18 cellular contexts compared by ENCODE assay signal in the genomic region with DNA sequence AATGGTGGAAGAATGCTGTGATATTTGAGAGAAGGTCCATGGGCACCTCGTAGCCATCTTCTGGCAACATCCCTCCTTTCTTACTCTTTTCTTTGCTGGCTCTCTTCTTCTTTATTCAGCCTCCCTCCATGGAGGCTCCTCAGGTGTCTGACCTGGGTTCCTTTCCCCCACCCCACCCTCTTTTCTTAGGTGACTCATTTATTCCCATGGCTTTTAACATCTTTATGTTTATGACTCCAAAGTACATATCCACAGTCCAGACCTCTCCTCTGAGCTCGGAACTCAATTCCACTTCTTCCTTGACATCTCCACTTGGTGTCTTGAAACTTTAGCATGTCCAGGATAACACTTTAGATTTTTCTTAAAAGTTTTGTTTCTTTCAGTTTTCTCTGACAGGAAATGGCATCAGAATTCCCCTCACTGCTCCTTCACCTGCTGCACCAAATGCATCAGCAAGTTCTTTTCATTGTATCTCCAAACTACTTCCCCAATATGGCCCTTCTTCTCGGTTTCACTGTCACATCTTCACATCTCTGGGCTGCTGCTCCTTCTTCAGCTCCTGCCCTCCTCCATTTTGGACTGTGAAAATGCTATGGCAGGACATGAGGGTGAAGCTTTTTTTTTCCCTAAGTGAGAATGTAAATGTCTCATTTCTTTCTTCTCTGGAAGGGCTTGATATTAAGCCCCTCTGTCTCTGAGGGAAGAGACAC.
DNase-seq lines count a peak whose midpoint lies in the region; ATAC-seq and TF ChIP-seq lines count a peak whose summit lies in the region.
"Had no signal": no experiment of that assay in that cellular context is flagged by ENCODE, and none has a peak within 500 bp of the region (broad histone marks: within the 10 kb centered on the region; RNA-seq: fewer than 3 reads in every experiment).

No MANE protein-coding gene starts in this region.

- no peak for TF ChIP-seq CTCF in GM10266 (IDR thresholded peaks at IDR 0.05; ENCODE audit: control insufficient read depth, insufficient read depth, low read depth, missing control alignments)
- TF ChIP-seq CTCF in breast epithelium (IDR thresholded peaks at IDR 0.05), result no peak
- TF ChIP-seq CTCF in RWPE1 (conservative IDR thresholded peaks at IDR 0.05; ENCODE audit: low read depth), result no peak

- H3K36me3 Mint-ChIP-seq in activated naive CD8-positive, alpha-beta T cell treated with anti-CD3 and anti-CD28 coated beads for 36 hours, result no peaks in the 10 kb centered on the region
- H3K36me3 Mint-ChIP-seq: CD4-positive, CD25-positive, alpha-beta regulatory T cell had no signal

- no peaks in the 10 kb centered on the region for H3K4me1 ChIP-seq in breast epithelium
- H3K4me1 ChIP-seq: foreskin keratinocyte had no signal

- no peak overlapping the region for H3K4me3 Mint-ChIP-seq in activated naive CD8-positive, alpha-beta T cell treated with anti-CD3 and anti-CD28 coated beads for 36 hours
- H3K4me3 Mint-ChIP-seq: activated CD4-positive, alpha-beta T cell treated with anti-CD3 and anti-CD28 coated beads, Interleukin-2, amount 10 ng/mL, durations not matched to agents 24 days and 14 days; CD4-positive, CD25-positive, alpha-beta regulatory T cell had no signal

- intact Hi-C loops in breast epithelium (cut with DNase I; ENCODE audit: low total_unique reads), result loop anchor here (10.0 kb wide), 1 partner anchor 463 kb away; no protein-coding TSS in a partner anchor

- H3K36me3 ChIP-seq in breast epithelium, result no peaks in the 10 kb centered on the region
- H3K36me3 ChIP-seq: brain microvascular endothelial cell had no signal

- peak overlapping the region; percentile 27 for H3K27ac Mint-ChIP-seq in activated naive CD8-positive, alpha-beta T cell treated with anti-CD3 and anti-CD28 coated beads for 36 hours
- H3K27ac Mint-ChIP-seq: activated CD4-positive, alpha-beta T cell treated with anti-CD3 and anti-CD28 coated beads, Interleukin-2, amount 10 ng/mL, durations not matched to agents 24 days and 14 days; CD4-positive, CD25-positive, alpha-beta regulatory T cell had no signal

- DNase-seq in GM10266 (ENCODE audit: extremely low spot score) (peak; percentile 6), breast epithelium (ENCODE audit: low spot score in 2 of 2) (no peak), activated gamma-delta T cell (lab: John Stamatoyannopoulos, UW) (no peak), RWPE1 (ENCODE audit: low spot score) (no peak)
- DNase-seq in activated naive CD8-positive, alpha-beta T cell treated with anti-CD3 and anti-CD28 coated beads for 36 hours, result no peak
- DNase-seq: activated CD4-positive, alpha-beta T cell treated with anti-CD3 and anti-CD28 coated beads, Interleukin-2, amount 10 ng/mL, durations not matched to agents 24 days and 14 days; activated CD8-positive, alpha-beta memory T cell treated with anti-CD3 and anti-CD28 coated beads, Interleukin-2, amount 50 U/mL, for 48 hours; activated naive CD4-positive, alpha-beta T cell treated with anti-CD3 and anti-CD28 coated beads, Interleukin-2, amount 50 U/mL, for 16 hours; brain microvascular endothelial cell; CD4-positive, CD25-positive, alpha-beta regulatory T cell; foreskin keratinocyte; Karpas-422; NCI-H1417 treated with DMSO at 0.1 percent for 48 hours; NCI-H2227 treated with DMSO at 0.1 percent for 48 hours; substantia nigra had no signal

- H3K4me3 ChIP-seq in breast epithelium, result no peak overlapping the region

- no peaks in the 10 kb centered on the region for H3K9me3 ChIP-seq in breast epithelium

- H3K27ac ChIP-seq in breast epithelium, result no peak overlapping the region
- H3K27ac ChIP-seq in RWPE1, result no peak overlapping the region
- H3K27ac ChIP-seq: brain microvascular endothelial cell, foreskin keratinocyte had no signal

- POLR2A ChIA-PET in RWPE1 (lab: Yijun Ruan, JAX; ENCODE audit: low non-redundant PET), result no interaction called here

- TF ChIP-seq POLR2A in breast epithelium (IDR thresholded peaks at IDR 0.05), result no peak

- no peaks in the 10 kb centered on the region for H3K9me3 Mint-ChIP-seq in activated naive CD8-positive, alpha-beta T cell treated with anti-CD3 and anti-CD28 coated beads for 36 hours
- H3K9me3 Mint-ChIP-seq: activated CD4-positive, alpha-beta T cell treated with anti-CD3 and anti-CD28 coated beads, Interleukin-2, amount 10 ng/mL, durations not matched to agents 24 days and 14 days had no signal

- CTCF ChIA-PET in RWPE1 (lab: Yijun Ruan, JAX), result interaction anchor here (1.1 kb wide), 1 partner anchor 350 kb away, joined by 3 read pairs; the partner anchor contains the start of gene PTGFR

- no peaks in the 10 kb centered on the region for H3K27me3 Mint-ChIP-seq in activated naive CD8-positive, alpha-beta T cell treated with anti-CD3 and anti-CD28 coated beads for 36 hours

- H3K4me1 Mint-ChIP-seq in activated naive CD8-positive, alpha-beta T cell treated with anti-CD3 and anti-CD28 coated beads for 36 hours, result peaks cover 18% of the 10 kb centered on the region

- H3K27me3 ChIP-seq in breast epithelium, result no peaks in the 10 kb centered on the region
- H3K27me3 ChIP-seq: brain microvascular endothelial cell, foreskin keratinocyte had no signal

- ATAC-seq in GM19023 (IDR thresholded peaks at IDR 0.05; ENCODE audit: unreplicated experiment) (peak; percentile 27), HG02938 (IDR thresholded peaks at IDR 0.05; ENCODE audit: unreplicated experiment) (peak; percentile 33), HG03354 (IDR thresholded peaks at IDR 0.05; ENCODE audit: poor library complexity, severe bottlenecking, unreplicated experiment) (no peak)
- ATAC-seq: foreskin keratinocyte had no signal
